In genomic region chr15:48424076-48424475, GRCh38 we compare ENCODE assay signal across 15 cellular contexts.
DNase-seq lines count a peak whose midpoint lies in the region; ATAC-seq and TF ChIP-seq lines count a peak whose summit lies in the region.
"Had no signal": no experiment of that assay in that cellular context is flagged by ENCODE, and none has a peak within 500 bp of the region (broad histone marks: within the 10 kb centered on the region; RNA-seq: fewer than 3 reads in every experiment).

No MANE protein-coding gene starts in this region.

- H3K9ac ChIP-seq in subcutaneous abdominal adipose tissue (ENCODE audit: low read length in 5 of 5) = no peak overlapping the region

- 89 to 92% (median 92%) methylated on average over 2 of the region's 2 CpGs for WGBS in ovary, 3 donors

- DNase-seq in SIG-M5 treated with dmso at 0.1 percent for 504 hours (lab: John Stamatoyannopoulos, UW; ENCODE audit: unreplicated experiment) = peak; percentile 23
- no peak for DNase-seq in SIG-M5 (lab: John Stamatoyannopoulos, UW)
- DNase-seq in RPMI7951 (ENCODE audit: low read depth) = peak; percentile 88
- DNase-seq in epithelial cell of prostate (ENCODE audit: low read depth, low spot score) = peak; percentile 48
- no peak for DNase-seq in DMS114 treated with DMSO at 0.1 percent for 48 hours (lab: John Stamatoyannopoulos, UW; ENCODE audit: unreplicated experiment)
- no peak for DNase-seq in ovary
- DNase-seq: activated CD4-positive, alpha-beta T cell treated with anti-CD3 and anti-CD28 coated beads, Interleukin-2, amount 10 ng/mL, durations not matched to agents 24 days and 14 days; activated T-cell treated with anti-CD3 and anti-CD28 coated beads, Interleukin-2, amount 50 U/mL, for 4 hours; adrenal gland; Calu3; NCI-H2081; nucleus accumbens; stimulated activated CD4-positive, alpha-beta T cell treated with anti-CD3 and anti-CD28 coated beads, Interleukin-15, amount 100 ng/mL, for 24 hours had no signal

- H3K4me3 ChIP-seq in subcutaneous abdominal adipose tissue (ENCODE audit: low read depth in 1 of 5, low read length in 5 of 5) (no peak overlapping the region), ovary (no peak overlapping the region)
- H3K4me3 ChIP-seq: adrenal gland had no signal

- TF ChIP-seq CTCF in ovary (IDR thresholded peaks at IDR 0.05) = no peak

- H3K4me1 ChIP-seq in subcutaneous abdominal adipose tissue (ENCODE audit: control insufficient read depth in 5 of 5, insufficient read depth in 5 of 5, low read length in 5 of 5) (peaks cover 0 to 14% (median 0%) of the 10 kb centered on the region in 5 donors), ovary (ENCODE audit: insufficient read depth) (peaks cover 4% of the 10 kb centered on the region)
- H3K4me1 ChIP-seq: adrenal gland had no signal

- H3K36me3 ChIP-seq in subcutaneous abdominal adipose tissue (ENCODE audit: control insufficient read depth in 5 of 5, insufficient read depth in 5 of 5, low read length in 5 of 5) (peaks cover 47 to 77% (median 74%) of the 10 kb centered on the region in 5 donors), ovary (peaks cover 2% of the 10 kb centered on the region)

- no peak for ATAC-seq in GM18511 (IDR thresholded peaks at IDR 0.05; ENCODE audit: unreplicated experiment)
- ATAC-seq: activated T-cell treated with anti-CD3 and anti-CD28 coated beads, Interleukin-2, amount 50 U/mL, for 4 hours had no signal

- H3K27me3 ChIP-seq in subcutaneous abdominal adipose tissue (ENCODE audit: control insufficient read depth in 5 of 5, insufficient read depth in 4 of 5, low read length in 5 of 5) = no peaks in the 10 kb centered on the region
- no peaks in the 10 kb centered on the region for H3K27me3 ChIP-seq in ovary
- H3K27me3 ChIP-seq: adrenal gland had no signal

- TF ChIP-seq POLR2A in ovary (IDR thresholded peaks at IDR 0.05) = no peak

- peak overlapping the region; percentile 19 for H3K27ac ChIP-seq in epithelial cell of prostate
- peak overlapping the region; percentile 24 for H3K27ac ChIP-seq in subcutaneous abdominal adipose tissue (ENCODE audit: low read depth, low read length)
- no peak overlapping the region for H3K27ac ChIP-seq in ovary
- H3K27ac ChIP-seq: adrenal gland had no signal

- TF ChIP-seq EP300 in ovary (IDR thresholded peaks at IDR 0.05) = no peak

- intact Hi-C loops in ovary (cut with DNase I) = no loop called here

- H3K9me3 ChIP-seq in subcutaneous abdominal adipose tissue (ENCODE audit: control insufficient read depth in 5 of 5, low read length in 5 of 5) = no peaks in the 10 kb centered on the region
- no peaks in the 10 kb centered on the region for H3K9me3 ChIP-seq in ovary
- H3K9me3 ChIP-seq: adrenal gland had no signal

Comparison
In these comparisons a context has a peak if more than half of its experiments do, and no peak if none do; other contexts are left out.
1. DNase-seq: peak in SIG-M5 treated with dmso at 0.1 percent for 504 hours (single experiment), RPMI7951 (single experiment) and epithelial cell of prostate (single experiment); none in SIG-M5 (single experiment), DMS114 treated with DMSO at 0.1 percent for 48 hours (single experiment) and ovary (0 of 5).
2. H3K27ac ChIP-seq: peak in epithelial cell of prostate (single experiment) and subcutaneous abdominal adipose tissue (single experiment); none in ovary (0 of 2).